In genomic region chr12:77979597-77980250, GRCh38 we compare ENCODE assay signal across 29 cellular contexts.
DNase-seq lines count a peak whose midpoint lies in the region; ATAC-seq, FAIRE-seq and TF ChIP-seq lines count a peak whose summit lies in the region.
"Had no signal": no experiment of that assay in that cellular context is flagged by ENCODE, and none has a peak within 500 bp of the region (broad histone marks: within the 10 kb centered on the region; RNA-seq: fewer than 3 reads in every experiment).

No MANE protein-coding gene starts in this region.

- no peaks in the 10 kb centered on the region for H3K27me3 Mint-ChIP-seq in neural crest cell (ENCODE audit: low read depth)
- H3K27me3 Mint-ChIP-seq: activated CD4-positive, alpha-beta T cell treated with anti-CD3 and anti-CD28 coated beads, Interleukin-2, amount 10 ng/mL, durations not matched to agents 7 days and 5 days; CD4-positive, CD25-positive, alpha-beta regulatory T cell; stimulated activated naive B cell treated with anti-CD40 and anti-IgM and Interleukin-4, amounts not matched to agents 10 μg/mL and 1 μg/mL and 100 μg/mL, for 72 hours had no signal

- RAD21 ChIA-PET in GM12878 (lab: Charles Lee; ENCODE audit: unreplicated experiment), result no interaction called here

- H3K79me2 ChIP-seq in GM12878 (ENCODE audit: control insufficient read depth, insufficient read depth, low read length), result no peaks in the 10 kb centered on the region
- H3K79me2 ChIP-seq: hepatocyte had no signal

- CTCF ChIA-PET in GM12878 (lab: Yijun Ruan, JAX), result no interaction called here

- SMC1A ChIA-PET in GM12878 (lab: Charles Lee; ENCODE audit: uncharacterized antibody, unreplicated experiment), result no interaction called here

- no peak overlapping the region for H3K4me3 Mint-ChIP-seq in neural crest cell
- H3K4me3 Mint-ChIP-seq: activated CD4-positive, alpha-beta T cell treated with anti-CD3 and anti-CD28 coated beads, Interleukin-2, amount 10 ng/mL, durations not matched to agents 7 days and 5 days; CD4-positive, CD25-positive, alpha-beta regulatory T cell; stimulated activated naive B cell treated with anti-CD40 and anti-IgM and Interleukin-4, amounts not matched to agents 10 μg/mL and 1 μg/mL and 100 μg/mL, for 72 hours; WTC11 had no signal

- FAIRE-seq in GM12878 (lab: Jason Lieb, UNC), result peak; percentile 31
- FAIRE-seq: urothelium cell line had no signal

- TF ChIP-seq CTCF in GM12878 (IDR thresholded peaks at IDR 0.05 in 2 of 3, conservative IDR thresholded peaks at IDR 0.05 in 1 of 3; ENCODE audit: control insufficient read depth in 2 of 3, extremely low read depth in 1 of 3, insufficient read depth in 1 of 3, low read depth in 3 of 3, low read length in 3 of 3) (no peak), neural crest cell (conservative IDR thresholded peaks at IDR 0.05) (no peak)

- DNase-seq in NCI-H226 (peak; percentile 72), GM12878 (ENCODE audit: low read depth, low spot score) (no peak), neural crest cell (ENCODE audit: low read depth, low spot score) (no peak), NCI-H446 treated with DMSO at 0.1 percent for 48 hours (lab: John Stamatoyannopoulos, UW) (no peak), NK-92 (lab: John Stamatoyannopoulos, UW; ENCODE audit: unreplicated experiment) (no peak)
- DNase-seq: activated CD4-positive, alpha-beta T cell treated with anti-CD3 and anti-CD28 coated beads, Interleukin-2, amount 10 ng/mL, durations not matched to agents 7 days and 5 days; activated naive CD4-positive, alpha-beta T cell; activated T-cell treated with anti-CD3 and anti-CD28 coated beads, Interleukin-2, amount 50 U/mL, for 48 hours; body of pancreas; CD4-positive, CD25-positive, alpha-beta regulatory T cell; effector CD8-positive, alpha-beta T cell; HCEC 1CT; left colon; mammary epithelial cell; NCI-H1417; NCI-H2081 treated with DMSO at 0.1 percent for 48 hours; PC-3; right lobe of liver; Right ventricle myocardium superior; stimulated activated CD4-positive, alpha-beta T cell treated with anti-CD3 and anti-CD28 coated beads, Interleukin-12 subunit alpha, Interleukin-12 subunit beta, amount 100 ng/mL, for 4 hours; stimulated activated CD4-positive, alpha-beta T cell treated with anti-CD3 and anti-CD28 coated beads, Interleukin-4, amount 100 ng/mL, for 1 hour; stimulated activated naive B cell treated with anti-CD40 and anti-IgM and Interleukin-4, amounts not matched to agents 10 μg/mL and 1 μg/mL and 100 μg/mL, for 72 hours; T1000 had no signal

- BruUV-seq in GM12878 (replicated peaks; lab: Mats Ljungman, UMichigan), result no TSS peak

- TF ChIP-seq EP300 in GM12878 (IDR thresholded peaks at IDR 0.05; ENCODE audit: borderline replicate concordance in 1 of 2, control insufficient read depth in 1 of 2, low read depth in 2 of 2, low read length in 2 of 2), result no peak

- POLR2A ChIA-PET in GM12878 (lab: Charles Lee), result no interaction called here

- H4K20me1 ChIP-seq in GM12878 (ENCODE audit: control insufficient read depth, insufficient read depth), result no peaks in the 10 kb centered on the region

- H3K4me3 ChIP-seq in GM12878, result no peak overlapping the region
- H3K4me3 ChIP-seq: body of pancreas, hepatocyte, right lobe of liver, thoracic aorta had no signal

- H3K4me2 ChIP-seq in GM12878 (ENCODE audit: control insufficient read depth, insufficient read depth), result no peak overlapping the region
- H3K4me2 ChIP-seq: hepatocyte had no signal

- ATAC-seq in GM18517 (IDR thresholded peaks at IDR 0.05; ENCODE audit: unreplicated experiment) (peak; percentile 48), GM12878 (peak; percentile 54), GM19395 (IDR thresholded peaks at IDR 0.05; ENCODE audit: unreplicated experiment) (no peak)
- ATAC-seq: body of pancreas; left colon; PC-3; right lobe of liver; stimulated activated naive B cell treated with anti-CD40 and anti-IgM and Interleukin-4, amounts not matched to agents 10 μg/mL and 1 μg/mL and 100 μg/mL, for 72 hours; WTC11 had no signal

- H3K9me3 Mint-ChIP-seq in neural crest cell, result no peaks in the 10 kb centered on the region
- H3K9me3 Mint-ChIP-seq: stimulated activated naive B cell treated with anti-CD40 and anti-IgM and Interleukin-4, amounts not matched to agents 10 μg/mL and 1 μg/mL and 100 μg/mL, for 72 hours; WTC11 had no signal

- H3K4me1 Mint-ChIP-seq in neural crest cell, result no peaks in the 10 kb centered on the region
- H3K4me1 Mint-ChIP-seq: activated CD4-positive, alpha-beta T cell treated with anti-CD3 and anti-CD28 coated beads, Interleukin-2, amount 10 ng/mL, durations not matched to agents 7 days and 5 days; CD4-positive, CD25-positive, alpha-beta regulatory T cell; stimulated activated naive B cell treated with anti-CD40 and anti-IgM and Interleukin-4, amounts not matched to agents 10 μg/mL and 1 μg/mL and 100 μg/mL, for 72 hours had no signal

- H3K9me3 ChIP-seq in GM12878 (replicated peaks; ENCODE audit: control insufficient read depth, insufficient read depth, low read length), result no peaks in the 10 kb centered on the region
- H3K9me3 ChIP-seq: body of pancreas, right lobe of liver, thoracic aorta had no signal

- H3K4me1 ChIP-seq in GM12878 (ENCODE audit: control insufficient read depth, insufficient read depth, low read length), result no peaks in the 10 kb centered on the region
- H3K4me1 ChIP-seq: body of pancreas, right lobe of liver had no signal

- in situ Hi-C loops in GM12878 (cut with MboI), result no loop called here

- no peak for TF ChIP-seq RAD21 in GM12878 (IDR thresholded peaks at IDR 0.05; ENCODE audit: insufficient read depth, low read depth, low read length)

- H3K27ac Mint-ChIP-seq in neural crest cell (ENCODE audit: unreplicated experiment), result peak overlapping the region; percentile 5
- H3K27ac Mint-ChIP-seq: activated CD4-positive, alpha-beta T cell treated with anti-CD3 and anti-CD28 coated beads, Interleukin-2, amount 10 ng/mL, durations not matched to agents 7 days and 5 days; CD4-positive, CD25-positive, alpha-beta regulatory T cell; stimulated activated naive B cell treated with anti-CD40 and anti-IgM and Interleukin-4, amounts not matched to agents 10 μg/mL and 1 μg/mL and 100 μg/mL, for 72 hours; WTC11 had no signal

- H3K9ac ChIP-seq in GM12878 (ENCODE audit: control insufficient read depth, insufficient read depth, low read length), result no peak overlapping the region

- WGBS in GM12878 (ENCODE audit: insufficient coverage, insufficient replicate concordance, low lambda C conversion rate, missing lambda C conversion rate), result 13% methylated on average over 5 of the region's 5 CpGs

- intact Hi-C loops in GM12878 (cut with micrococcal nuclease; ENCODE audit: unreplicated experiment), result no loop called here

- H3K36me3 ChIP-seq in GM12878 (ENCODE audit: control insufficient read depth in 2 of 2, insufficient read depth in 2 of 2, low read length in 1 of 2), result no peaks in the 10 kb centered on the region
- H3K36me3 ChIP-seq: right lobe of liver, thoracic aorta had no signal

- H3K27me3 ChIP-seq in GM12878 (replicated peaks in 1 of 2; ENCODE audit: control insufficient read depth in 2 of 2, insufficient read depth in 2 of 2, low read length in 1 of 2), result no peaks in the 10 kb centered on the region
- H3K27me3 ChIP-seq: body of pancreas, hepatocyte, right lobe of liver had no signal

- H3K36me3 Mint-ChIP-seq in neural crest cell (ENCODE audit: low read depth), result no peaks in the 10 kb centered on the region
- H3K36me3 Mint-ChIP-seq: CD4-positive, CD25-positive, alpha-beta regulatory T cell; stimulated activated naive B cell treated with anti-CD40 and anti-IgM and Interleukin-4, amounts not matched to agents 10 μg/mL and 1 μg/mL and 100 μg/mL, for 72 hours; WTC11 had no signal

- no peak overlapping the region for H2AFZ ChIP-seq in GM12878 (ENCODE audit: control insufficient read depth, low read depth, low read length)
- H2AFZ ChIP-seq: hepatocyte had no signal

- no peak overlapping the region for H3K27ac ChIP-seq in GM12878 (ENCODE audit: control insufficient read depth, insufficient read depth)
- H3K27ac ChIP-seq: body of pancreas, hepatocyte, right lobe of liver, thoracic aorta had no signal

- no peak for TF ChIP-seq POLR2A in GM12878 (IDR thresholded peaks at IDR 0.05; ENCODE audit: low read depth, low read length)

TF ChIP-seq in GM12878, 131 proteins besides CTCF, POLR2A, EP300 and RAD21 (continues in another document):
- TF ChIP-seq IKZF2 (IDR thresholded peaks at IDR 0.05), result no peak
- TF ChIP-seq ZNF687 (IDR thresholded peaks at IDR 0.05), result no peak
- no peak for TF ChIP-seq POLR2AphosphoS2 (IDR thresholded peaks at IDR 0.05; ENCODE audit: low read depth, low read length)
- no peak for TF ChIP-seq EED (IDR thresholded peaks at IDR 0.05; ENCODE audit: low read depth)
- TF ChIP-seq ZNF217 (IDR thresholded peaks at IDR 0.05), result no peak
